Comparison of ENCODE assay signal across 24 cellular contexts in the genomic region with DNA sequence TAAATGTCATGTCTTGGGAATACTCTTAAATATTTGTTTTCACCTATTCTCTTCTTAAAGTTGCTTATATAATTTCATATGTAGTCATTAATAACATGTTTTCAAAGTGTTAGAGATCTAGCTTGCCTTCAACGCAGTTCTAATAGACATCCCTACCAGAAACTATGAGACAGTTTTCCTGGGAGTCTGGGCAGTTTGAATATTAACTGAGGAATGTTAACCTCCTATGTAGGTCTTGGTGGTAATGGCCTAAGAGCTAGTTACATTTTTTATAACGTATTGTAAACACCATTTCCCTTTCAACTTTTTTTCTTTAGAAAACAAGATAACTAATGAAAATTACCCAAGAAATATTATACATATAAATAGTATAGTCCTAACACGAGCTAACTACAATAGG.
DNase-seq lines count a peak whose midpoint lies in the region; ATAC-seq and TF ChIP-seq lines count a peak whose summit lies in the region.
"Had no signal": no experiment of that assay in that cellular context is flagged by ENCODE, and none has a peak within 500 bp of the region (broad histone marks: within the 10 kb centered on the region; RNA-seq: fewer than 3 reads in every experiment).

No MANE protein-coding gene starts in this region.

- no peak for ATAC-seq in gastrocnemius medialis
- no peak for ATAC-seq in HG02885 (IDR thresholded peaks at IDR 0.05; ENCODE audit: poor library complexity, unreplicated experiment)
- ATAC-seq: natural killer cell treated with Interleukin-12 subunit alpha and Interleukin-12 subunit beta and Interleukin-15 and Interleukin-18, amount 100 ng/mL, for 72 hours; Panc1; stimulated activated effector memory CD8-positive, alpha-beta T cell treated with anti-CD3 and anti-CD28 coated beads, Interleukin-12 subunit alpha, Interleukin-12 subunit beta, amount 100 ng/mL, for 72 hours had no signal

- H3K9me3 ChIP-seq in PC-9 (ENCODE audit: insufficient read depth, low read depth), result no peaks in the 10 kb centered on the region
- no peaks in the 10 kb centered on the region for H3K9me3 ChIP-seq in gastrocnemius medialis
- H3K9me3 ChIP-seq: ascending aorta, colonic mucosa, prostate gland had no signal

- H3K36me3 ChIP-seq in PC-9 (ENCODE audit: low read depth) (no peaks in the 10 kb centered on the region), gastrocnemius medialis (no peaks in the 10 kb centered on the region)
- H3K36me3 ChIP-seq: ascending aorta, colonic mucosa, prostate gland had no signal

- no peaks in the 10 kb centered on the region for H3K4me1 Mint-ChIP-seq in activated naive CD4-positive, alpha-beta T cell treated with anti-CD3 and anti-CD28 coated beads, Interleukin-2, amount 10 ng/mL, durations not matched to agents 7 days and 5 days
- H3K4me1 Mint-ChIP-seq in activated T-helper 1 cell treated with anti-CD3 and anti-CD28 coated beads, Interleukin-12 subunit alpha, Interleukin-12 subunit beta, Interleukin-2, Interleukin-4 antibody, amounts not matched to agents 30 ng/mL and 10 ng/mL and 1 ng/mL, durations not matched to agents 14 hours and 24 hours and 36 hours (ENCODE audit: low read depth), result no peaks in the 10 kb centered on the region
- H3K4me1 Mint-ChIP-seq: activated CD4-positive, alpha-beta T cell treated with anti-CD3 and anti-CD28 coated beads, Interleukin-2, amount 10 ng/mL, durations not matched to agents 7 days and 5 days had no signal

- CTCF ChIA-PET in PC-9 (lab: Charles Lee), result no interaction called here
- CTCF ChIA-PET in activated naive CD4-positive, alpha-beta T cell treated with anti-CD3 and anti-CD28 coated beads, Interleukin-2, amount 10 ng/mL, durations not matched to agents 7 days and 5 days (lab: Charles Lee), result no interaction called here

- H3K4me1 ChIP-seq in PC-9 (replicated peaks; ENCODE audit: insufficient read depth) (peaks cover 35% of the 10 kb centered on the region), gastrocnemius medialis (peaks cover 83 to 86% of the 10 kb centered on the region in 2 donors)
- H3K4me1 ChIP-seq: colonic mucosa had no signal

- no peaks in the 10 kb centered on the region for H3K9me3 Mint-ChIP-seq in activated naive CD4-positive, alpha-beta T cell treated with anti-CD3 and anti-CD28 coated beads, Interleukin-2, amount 10 ng/mL, durations not matched to agents 7 days and 5 days
- H3K9me3 Mint-ChIP-seq in activated T-helper 1 cell treated with anti-CD3 and anti-CD28 coated beads, Interleukin-12 subunit alpha, Interleukin-12 subunit beta, Interleukin-2, Interleukin-4 antibody, amounts not matched to agents 30 ng/mL and 10 ng/mL and 1 ng/mL, durations not matched to agents 14 hours and 24 hours and 36 hours, result no peaks in the 10 kb centered on the region
- H3K9me3 Mint-ChIP-seq: activated CD4-positive, alpha-beta T cell treated with anti-CD3 and anti-CD28 coated beads, Interleukin-2, amount 10 ng/mL, durations not matched to agents 7 days and 5 days; CD4-positive, alpha-beta T cell; natural killer cell treated with Interleukin-12 subunit alpha and Interleukin-12 subunit beta and Interleukin-15 and Interleukin-18, amount 100 ng/mL, for 72 hours; stimulated activated effector memory CD8-positive, alpha-beta T cell treated with anti-CD3 and anti-CD28 coated beads, Interleukin-12 subunit alpha, Interleukin-12 subunit beta, amount 100 ng/mL, for 72 hours; type B pancreatic cell had no signal

- H3K79me2 ChIP-seq in PC-9 (ENCODE audit: low read depth), result peaks cover 33% of the 10 kb centered on the region

- no peak overlapping the region for H3K4me3 Mint-ChIP-seq in activated naive CD4-positive, alpha-beta T cell treated with anti-CD3 and anti-CD28 coated beads, Interleukin-2, amount 10 ng/mL, durations not matched to agents 7 days and 5 days
- no peak overlapping the region for H3K4me3 Mint-ChIP-seq in activated T-helper 1 cell treated with anti-CD3 and anti-CD28 coated beads, Interleukin-12 subunit alpha, Interleukin-12 subunit beta, Interleukin-2, Interleukin-4 antibody, amounts not matched to agents 30 ng/mL and 10 ng/mL and 1 ng/mL, durations not matched to agents 14 hours and 24 hours and 36 hours
- H3K4me3 Mint-ChIP-seq: activated CD4-positive, alpha-beta T cell treated with anti-CD3 and anti-CD28 coated beads, Interleukin-2, amount 10 ng/mL, durations not matched to agents 7 days and 5 days; CD4-positive, alpha-beta T cell; natural killer cell treated with Interleukin-12 subunit alpha and Interleukin-12 subunit beta and Interleukin-15 and Interleukin-18, amount 100 ng/mL, for 72 hours; stimulated activated effector memory CD8-positive, alpha-beta T cell treated with anti-CD3 and anti-CD28 coated beads, Interleukin-12 subunit alpha, Interleukin-12 subunit beta, amount 100 ng/mL, for 72 hours; type B pancreatic cell had no signal

- H3K36me3 Mint-ChIP-seq in activated naive CD4-positive, alpha-beta T cell treated with anti-CD3 and anti-CD28 coated beads, Interleukin-2, amount 10 ng/mL, durations not matched to agents 7 days and 5 days, result no peaks in the 10 kb centered on the region
- H3K36me3 Mint-ChIP-seq in activated T-helper 1 cell treated with anti-CD3 and anti-CD28 coated beads, Interleukin-12 subunit alpha, Interleukin-12 subunit beta, Interleukin-2, Interleukin-4 antibody, amounts not matched to agents 30 ng/mL and 10 ng/mL and 1 ng/mL, durations not matched to agents 14 hours and 24 hours and 36 hours (ENCODE audit: low read depth), result no peaks in the 10 kb centered on the region
- H3K36me3 Mint-ChIP-seq: natural killer cell treated with Interleukin-12 subunit alpha and Interleukin-12 subunit beta and Interleukin-15 and Interleukin-18, amount 100 ng/mL, for 72 hours; stimulated activated effector memory CD8-positive, alpha-beta T cell treated with anti-CD3 and anti-CD28 coated beads, Interleukin-12 subunit alpha, Interleukin-12 subunit beta, amount 100 ng/mL, for 72 hours; type B pancreatic cell had no signal

- H2AFZ ChIP-seq in PC-9, result no peak overlapping the region

- peaks cover 4% of the 10 kb centered on the region; the same call in 1 of the 2 replicates for H3F3A ChIP-seq in PC-9 (ENCODE audit: insufficient read depth, low read depth)

- no peak overlapping the region for H3K27ac ChIP-seq in PC-9
- H3K27ac ChIP-seq in gastrocnemius medialis, result peak overlapping the region; percentile 91 to 98 (median 95)
- H3K27ac ChIP-seq: colonic mucosa had no signal

- no peaks in the 10 kb centered on the region for H3K9me2 ChIP-seq in PC-9 (ENCODE audit: insufficient read depth)

- no TSS peak for BruUV-seq in PC-9 (replicated peaks; lab: Mats Ljungman, UMichigan)

- no peak overlapping the region for H3K4me3 ChIP-seq in AG10803 (ENCODE audit: low read length)
- H3K4me3 ChIP-seq in PC-9, result no peak overlapping the region
- H3K4me3 ChIP-seq in foreskin fibroblast (ENCODE audit: low read depth in 1 of 2, low read length in 2 of 2), result peak overlapping the region; percentile 18 to 72
- H3K4me3 ChIP-seq in gastrocnemius medialis, result peak overlapping the region; percentile 60 to 67 (median 64)
- H3K4me3 ChIP-seq: colonic mucosa, prostate gland had no signal

- H3K27ac Mint-ChIP-seq in activated naive CD4-positive, alpha-beta T cell treated with anti-CD3 and anti-CD28 coated beads, Interleukin-2, amount 10 ng/mL, durations not matched to agents 7 days and 5 days, result no peak overlapping the region
- no peak overlapping the region for H3K27ac Mint-ChIP-seq in activated T-helper 1 cell treated with anti-CD3 and anti-CD28 coated beads, Interleukin-12 subunit alpha, Interleukin-12 subunit beta, Interleukin-2, Interleukin-4 antibody, amounts not matched to agents 30 ng/mL and 10 ng/mL and 1 ng/mL, durations not matched to agents 14 hours and 24 hours and 36 hours
- H3K27ac Mint-ChIP-seq: activated CD4-positive, alpha-beta T cell treated with anti-CD3 and anti-CD28 coated beads, Interleukin-2, amount 10 ng/mL, durations not matched to agents 7 days and 5 days; CD4-positive, alpha-beta T cell; natural killer cell treated with Interleukin-12 subunit alpha and Interleukin-12 subunit beta and Interleukin-15 and Interleukin-18, amount 100 ng/mL, for 72 hours; stimulated activated effector memory CD8-positive, alpha-beta T cell treated with anti-CD3 and anti-CD28 coated beads, Interleukin-12 subunit alpha, Interleukin-12 subunit beta, amount 100 ng/mL, for 72 hours; type B pancreatic cell had no signal

- no peaks in the 10 kb centered on the region for H4K20me1 ChIP-seq in PC-9 (ENCODE audit: insufficient read depth)

- in situ Hi-C loops in gastrocnemius medialis (cut with MboI; ENCODE audit: low sequenced_read_pairs in 4 of 4), result loop anchor here in 2 of 4 donors (10.0 to 25.0 kb wide), 2 partner anchors 210 to 237 kb away; no protein-coding TSS in a partner anchor

- H3K4me2 ChIP-seq in PC-9, result peak overlapping the region; percentile 98; the same call in 1 of the 2 replicates

- TF ChIP-seq POLR2A in gastrocnemius medialis (IDR thresholded peaks at IDR 0.05), result no peak

- TF ChIP-seq CTCF in AG10803 (conservative IDR thresholded peaks at IDR 0.05; ENCODE audit: low read length) (no peak), PC-9 (conservative IDR thresholded peaks at IDR 0.05) (no peak), foreskin fibroblast (IDR thresholded peaks at IDR 0.05; ENCODE audit: low read depth, low read length) (no peak), gastrocnemius medialis (IDR thresholded peaks at IDR 0.05 in 4 of 5, conservative IDR thresholded peaks at IDR 0.05 in 1 of 5) (no peak)

- H3K27me3 Mint-ChIP-seq in activated naive CD4-positive, alpha-beta T cell treated with anti-CD3 and anti-CD28 coated beads, Interleukin-2, amount 10 ng/mL, durations not matched to agents 7 days and 5 days, result no peaks in the 10 kb centered on the region
- no peaks in the 10 kb centered on the region for H3K27me3 Mint-ChIP-seq in activated T-helper 1 cell treated with anti-CD3 and anti-CD28 coated beads, Interleukin-12 subunit alpha, Interleukin-12 subunit beta, Interleukin-2, Interleukin-4 antibody, amounts not matched to agents 30 ng/mL and 10 ng/mL and 1 ng/mL, durations not matched to agents 14 hours and 24 hours and 36 hours (ENCODE audit: insufficient read depth)
- H3K27me3 Mint-ChIP-seq: activated CD4-positive, alpha-beta T cell treated with anti-CD3 and anti-CD28 coated beads, Interleukin-2, amount 10 ng/mL, durations not matched to agents 7 days and 5 days; CD4-positive, alpha-beta T cell; natural killer cell treated with Interleukin-12 subunit alpha and Interleukin-12 subunit beta and Interleukin-15 and Interleukin-18, amount 100 ng/mL, for 72 hours; type B pancreatic cell had no signal

- intact Hi-C loops in PC-9 (cut with micrococcal nuclease; ENCODE audit: unreplicated experiment), result loop anchor here (5.0 to 10.0 kb wide), 2 partner anchors 70 to 1163 kb away; no protein-coding TSS in a partner anchor
- intact Hi-C loops in gastrocnemius medialis (cut with DNase I; ENCODE audit: low total_unique reads), result loop anchor here (5.0 to 10.0 kb wide), 4 partner anchors 115 to 273 kb away; no protein-coding TSS in a partner anchor
- intact Hi-C loops in activated T-helper 1 cell treated with anti-CD3 and anti-CD28 coated beads, Interleukin-12 subunit alpha, Interleukin-12 subunit beta, Interleukin-2, Interleukin-4 antibody, amounts not matched to agents 30 ng/mL and 10 ng/mL and 1 ng/mL, durations not matched to agents 14 hours and 24 hours and 36 hours (cut with micrococcal nuclease), result no loop called here

- H3K27me3 ChIP-seq in PC-9 (ENCODE audit: insufficient read depth, low read depth) (no peaks in the 10 kb centered on the region), gastrocnemius medialis (no peaks in the 10 kb centered on the region)
- H3K27me3 ChIP-seq: ascending aorta, colonic mucosa had no signal

- peak; percentile 29 for DNase-seq in AG10803 (ENCODE audit: low read depth)
- DNase-seq in PC-9, result no peak
- DNase-seq in foreskin fibroblast, result no peak
- DNase-seq in gastrocnemius medialis, result no peak
- DNase-seq in activated naive CD4-positive, alpha-beta T cell treated with anti-CD3 and anti-CD28 coated beads, Interleukin-2, amount 10 ng/mL, durations not matched to agents 7 days and 5 days, result no peak
- no peak for DNase-seq in NCI-H526 (lab: John Stamatoyannopoulos, UW)
- DNase-seq in activated T-helper 1 cell treated with anti-CD3 and anti-CD28 coated beads, Interleukin-12 subunit alpha, Interleukin-12 subunit beta, Interleukin-2, Interleukin-4 antibody, amounts not matched to agents 30 ng/mL and 10 ng/mL and 1 ng/mL, durations not matched to agents 14 hours and 24 hours and 36 hours (ENCODE audit: low spot score), result no peak
- DNase-seq: activated CD4-positive, alpha-beta T cell treated with anti-CD3 and anti-CD28 coated beads, Interleukin-2, amount 10 ng/mL, durations not matched to agents 7 days and 5 days; activated CD8-positive, alpha-beta memory T cell treated with anti-CD3 and anti-CD28 coated beads, Interleukin-2, amount 50 U/mL, for 4 hours; activated gamma-delta T cell treated with Interleukin-2 at 50 U/mL for 16 hours; CD4-positive, alpha-beta T cell; colonic mucosa; DMS53; glutamatergic neuron; mammary epithelial cell; NCI-H1436; stimulated activated CD4-positive, alpha-beta T cell treated with anti-CD3 and anti-CD28 coated beads, Interleukin-15, amount 100 ng/mL, for 24 hours had no signal

- POLR2A ChIA-PET in PC-9 (lab: Charles Lee; ENCODE audit: unreplicated experiment), result interaction anchor here (0.6 kb wide), 1 partner anchor 79 kb away, joined by 3 read pairs; no protein-coding TSS in a partner anchor

Comparison
In these comparisons a context has a peak if more than half of its experiments do, and no peak if none do; other contexts are left out.
1. H3K4me3 ChIP-seq: peak in foreskin fibroblast (2 of 2) and gastrocnemius medialis (4 of 4); none in AG10803 (single experiment) and PC-9 (single experiment).